Comparison of ENCODE assay signal across 8 cellular contexts in genomic region chr5:68464424-68464823, GRCh38.
A peak's percentile ranks its signal among the peaks of the same experiment; 100 is the strongest.
DNase-seq lines count a peak whose midpoint lies in the region; ATAC-seq and TF ChIP-seq lines count a peak whose summit lies in the region.

No MANE protein-coding gene starts in this region.

- no peaks in the 10 kb centered on the region for H3K9me3 ChIP-seq in CD4-positive, CD25-positive, alpha-beta regulatory T cell (ENCODE audit: control insufficient read depth in 2 of 2, low read length in 2 of 2)
- H3K9me3 ChIP-seq in stomach (no peaks in the 10 kb centered on the region), adrenal gland (replicated peaks in 1 of 3) (no peaks in the 10 kb centered on the region)

- TF ChIP-seq EP300 in stomach (IDR thresholded peaks at IDR 0.05) = no peak

- no peaks in the 10 kb centered on the region for H3K36me3 ChIP-seq in CD4-positive, CD25-positive, alpha-beta regulatory T cell (ENCODE audit: control insufficient read depth, insufficient read depth, low read length)
- no peaks in the 10 kb centered on the region for H3K36me3 ChIP-seq in stomach
- no peaks in the 10 kb centered on the region for H3K36me3 ChIP-seq in adrenal gland (replicated peaks in 1 of 2)

- DNase-seq in CD4-positive, CD25-positive, alpha-beta regulatory T cell = peak in 1 of 3 donors; percentile 26
- DNase-seq in HFF-Myc (ENCODE audit: extremely low read depth, low read depth) (peak; percentile 3), fibroblast of villous mesenchyme (ENCODE audit: low read depth) (peak; percentile 19), OCI-M1 (lab: John Stamatoyannopoulos, UW) (no peak), stomach (no peak), adrenal gland (no peak)
- DNase-seq in activated CD4-positive, CD25-positive, alpha-beta regulatory T cell treated with anti-CD3 and anti-CD28 coated beads, Interleukin-2, amount 50 U/mL, for 72 hours = peak; percentile 36

- H3K27ac Mint-ChIP-seq in CD4-positive, CD25-positive, alpha-beta regulatory T cell = no peak overlapping the region

- no peak overlapping the region for H3K27ac ChIP-seq in CD4-positive, CD25-positive, alpha-beta regulatory T cell (ENCODE audit: insufficient read depth, low read length, poor library complexity, severe bottlenecking)
- no peak overlapping the region for H3K27ac ChIP-seq in stomach
- H3K27ac ChIP-seq in adrenal gland = no peak overlapping the region

- no peaks in the 10 kb centered on the region for H3K36me3 Mint-ChIP-seq in CD4-positive, CD25-positive, alpha-beta regulatory T cell

- WGBS in stomach, 5 donors = 77 to 88% (median 83%) methylated on average over 4 of the region's 4 CpGs
- 87 to 95% (median 92%) methylated on average over 4 of the region's 4 CpGs for WGBS in adrenal gland, 4 donors

- no peaks in the 10 kb centered on the region for H3K27me3 Mint-ChIP-seq in CD4-positive, CD25-positive, alpha-beta regulatory T cell

- peak; percentile 47 to 67 for ATAC-seq in CD4-positive, CD25-positive, alpha-beta regulatory T cell (ENCODE audit: low read depth in 2 of 2)
- no peak for ATAC-seq in HG03439 (IDR thresholded peaks at IDR 0.05; ENCODE audit: unreplicated experiment)

- H3K9me3 Mint-ChIP-seq in CD4-positive, CD25-positive, alpha-beta regulatory T cell = peaks cover 0 to 1% (median 0%) of the 10 kb centered on the region in 7 donors

- no peaks in the 10 kb centered on the region for H3K27me3 ChIP-seq in CD4-positive, CD25-positive, alpha-beta regulatory T cell (ENCODE audit: control insufficient read depth, insufficient read depth, low read length)
- H3K27me3 ChIP-seq in stomach = no peaks in the 10 kb centered on the region
- H3K27me3 ChIP-seq in adrenal gland = no peaks in the 10 kb centered on the region

- no peak for TF ChIP-seq CTCF in HFF-Myc (IDR thresholded peaks at IDR 0.05; ENCODE audit: low read depth, low read length, missing control alignments)
- no peak for TF ChIP-seq CTCF in fibroblast of villous mesenchyme (IDR thresholded peaks at IDR 0.05; ENCODE audit: insufficient read depth, low read depth, low read length)
- TF ChIP-seq CTCF in stomach (IDR thresholded peaks at IDR 0.05) = no peak
- TF ChIP-seq CTCF in adrenal gland (IDR thresholded peaks at IDR 0.05) = no peak

- H3K4me1 Mint-ChIP-seq in CD4-positive, CD25-positive, alpha-beta regulatory T cell = peaks cover 0 to 5% (median 2%) of the 10 kb centered on the region in 4 donors

- intact Hi-C loops in stomach (cut with DNase I; ENCODE audit: low total_unique reads) (loop anchor here (10.0 kb wide), 1 partner anchor 180 kb away; no protein-coding TSS in a partner anchor), adrenal gland (cut with DNase I) (loop anchor here (5.0 to 10.0 kb wide), 2 partner anchors 177 to 500 kb away; no protein-coding TSS in a partner anchor)

- no peak overlapping the region for H3K4me3 ChIP-seq in CD4-positive, CD25-positive, alpha-beta regulatory T cell (ENCODE audit: low read depth, low read length)
- H3K4me3 ChIP-seq in HFF-Myc (replicated peaks; ENCODE audit: low read depth, low read length) (no peak overlapping the region), fibroblast of villous mesenchyme (ENCODE audit: low read depth, low read length) (no peak overlapping the region), stomach (no peak overlapping the region), adrenal gland (no peak overlapping the region)

- peaks cover 15% of the 10 kb centered on the region for H3K4me1 ChIP-seq in CD4-positive, CD25-positive, alpha-beta regulatory T cell (ENCODE audit: control insufficient read depth, insufficient read depth, low read length, poor library complexity, severe bottlenecking)
- peaks cover under 1 to 13% (median 7%) of the 10 kb centered on the region in 4 donors for H3K4me1 ChIP-seq in stomach
- H3K4me1 ChIP-seq in adrenal gland (replicated peaks in 1 of 2) = peaks cover 8% of the 10 kb centered on the region in 2 donors

- TF ChIP-seq POLR2A in stomach (IDR thresholded peaks at IDR 0.05) (no peak), adrenal gland (IDR thresholded peaks at IDR 0.05) (no peak)

- H3K4me3 Mint-ChIP-seq in CD4-positive, CD25-positive, alpha-beta regulatory T cell = no peak overlapping the region

Comparison
In these comparisons a context has a peak if more than half of its experiments do, and no peak if none do; other contexts are left out.
1. DNase-seq: peak in HFF-Myc (single experiment), activated CD4-positive, CD25-positive, alpha-beta regulatory T cell treated with anti-CD3 and anti-CD28 coated beads, Interleukin-2, amount 50 U/mL, for 72 hours (single experiment) and fibroblast of villous mesenchyme (single experiment); none in OCI-M1 (single experiment), stomach (single experiment) and adrenal gland (0 of 7).